1 cellular context compared by ENCODE assay signal in the genomic region with DNA sequence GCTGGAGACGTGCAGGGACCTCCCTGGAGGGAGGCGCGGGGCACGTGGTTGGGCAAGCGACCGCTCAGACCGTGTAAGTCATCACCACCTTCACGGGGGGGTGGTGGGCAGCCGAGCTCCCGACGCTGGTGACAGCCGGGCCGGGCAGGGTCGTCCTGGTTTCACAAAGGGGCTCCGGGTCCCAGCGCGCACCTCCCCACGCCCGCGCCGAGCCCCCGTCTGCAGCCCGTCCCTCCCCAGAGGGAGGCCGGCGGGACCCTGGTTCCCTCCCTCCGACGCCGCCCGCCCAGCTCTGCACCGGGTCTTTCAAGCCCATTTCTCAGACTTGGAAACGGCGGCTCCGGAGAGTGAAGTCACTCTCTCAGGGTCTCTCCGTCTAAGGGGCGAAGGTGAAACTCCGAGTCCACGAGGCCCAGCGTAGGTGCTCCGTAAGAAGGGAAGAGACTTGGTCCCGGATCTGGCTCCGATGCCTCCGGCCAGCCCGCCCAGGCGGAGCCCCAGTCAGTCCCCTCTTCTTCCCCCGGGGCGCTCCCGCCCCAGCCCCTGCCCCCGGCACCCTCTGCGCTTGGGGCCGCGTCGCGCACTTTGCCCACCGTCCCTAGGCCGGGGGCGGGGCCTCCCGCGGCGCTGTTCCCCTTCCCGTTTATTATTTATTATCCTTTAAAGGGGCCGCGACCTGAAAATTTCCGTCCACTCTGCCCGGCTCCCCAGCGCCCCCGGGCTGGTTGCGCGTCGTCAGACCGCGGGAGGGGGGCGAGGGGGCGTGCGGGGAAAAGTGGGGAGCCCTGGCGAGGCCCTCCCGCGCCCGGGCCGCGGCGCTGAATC.
TF ChIP-seq lines count a peak whose summit lies in the region.

No MANE protein-coding gene starts in this region.

TF ChIP-seq in HepG2, 621 proteins besides CTCF, POLR2A, EP300 and RAD21 (continued from another document and continues in another):
- TF ChIP-seq HMGXB3 (CRISPR knock-in tag; IDR thresholded peaks at IDR 0.05; ENCODE audit: borderline replicate concordance) = 0 out of 2 replicates have a peak, but pooled peaks have one; percentile 22
- TF ChIP-seq ZNF20 (CRISPR knock-in tag; IDR thresholded peaks at IDR 0.05) = no peak
- TF ChIP-seq ZNF660 (CRISPR knock-in tag; IDR thresholded peaks at IDR 0.05; ENCODE audit: borderline replicate concordance, low read depth) = no peak
- TF ChIP-seq ZNF124 (CRISPR knock-in tag; IDR thresholded peaks at IDR 0.05) = 0 out of 2 replicates have a peak, but pooled peaks have one; percentile 37
- TF ChIP-seq SIN3A (IDR thresholded peaks at IDR 0.05; ENCODE audit: borderline replicate concordance, low read depth, low read length) = peak; percentile 47; the same call in 1 of the 2 replicates
- no peak for TF ChIP-seq ZNF672 (CRISPR knock-in tag; IDR thresholded peaks at IDR 0.05)
- TF ChIP-seq, protein P1, sequence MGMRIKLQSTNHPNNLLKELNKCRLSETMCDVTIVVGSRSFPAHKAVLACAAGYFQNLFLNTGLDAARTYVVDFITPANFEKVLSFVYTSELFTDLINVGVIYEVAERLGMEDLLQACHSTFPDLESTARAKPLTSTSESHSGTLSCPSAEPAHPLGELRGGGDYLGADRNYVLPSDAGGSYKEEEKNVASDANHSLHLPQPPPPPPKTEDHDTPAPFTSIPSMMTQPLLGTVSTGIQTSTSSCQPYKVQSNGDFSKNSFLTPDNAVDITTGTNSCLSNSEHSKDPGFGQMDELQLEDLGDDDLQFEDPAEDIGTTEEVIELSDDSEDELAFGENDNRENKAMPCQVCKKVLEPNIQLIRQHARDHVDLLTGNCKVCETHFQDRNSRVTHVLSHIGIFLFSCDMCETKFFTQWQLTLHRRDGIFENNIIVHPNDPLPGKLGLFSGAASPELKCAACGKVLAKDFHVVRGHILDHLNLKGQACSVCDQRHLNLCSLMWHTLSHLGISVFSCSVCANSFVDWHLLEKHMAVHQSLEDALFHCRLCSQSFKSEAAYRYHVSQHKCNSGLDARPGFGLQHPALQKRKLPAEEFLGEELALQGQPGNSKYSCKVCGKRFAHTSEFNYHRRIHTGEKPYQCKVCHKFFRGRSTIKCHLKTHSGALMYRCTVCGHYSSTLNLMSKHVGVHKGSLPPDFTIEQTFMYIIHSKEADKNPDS (CRISPR knock-in tag; IDR thresholded peaks at IDR 0.05) = no peak
- TF ChIP-seq ARID5B (CRISPR knock-in tag; IDR thresholded peaks at IDR 0.05) = 0 out of 2 replicates have a peak, but pooled peaks have one; percentile 6
- TF ChIP-seq ZBTB42 (CRISPR knock-in tag; IDR thresholded peaks at IDR 0.05) = peak; percentile 83
- TF ChIP-seq ZNF232 (CRISPR knock-in tag; IDR thresholded peaks at IDR 0.05; ENCODE audit: borderline replicate concordance) = 0 out of 2 replicates have a peak, but pooled peaks have one; percentile 22
- TF ChIP-seq ZNF564 (CRISPR knock-in tag; IDR thresholded peaks at IDR 0.05) = 0 out of 2 replicates have a peak, but pooled peaks have one; percentile 40
- TF ChIP-seq, protein P2, sequence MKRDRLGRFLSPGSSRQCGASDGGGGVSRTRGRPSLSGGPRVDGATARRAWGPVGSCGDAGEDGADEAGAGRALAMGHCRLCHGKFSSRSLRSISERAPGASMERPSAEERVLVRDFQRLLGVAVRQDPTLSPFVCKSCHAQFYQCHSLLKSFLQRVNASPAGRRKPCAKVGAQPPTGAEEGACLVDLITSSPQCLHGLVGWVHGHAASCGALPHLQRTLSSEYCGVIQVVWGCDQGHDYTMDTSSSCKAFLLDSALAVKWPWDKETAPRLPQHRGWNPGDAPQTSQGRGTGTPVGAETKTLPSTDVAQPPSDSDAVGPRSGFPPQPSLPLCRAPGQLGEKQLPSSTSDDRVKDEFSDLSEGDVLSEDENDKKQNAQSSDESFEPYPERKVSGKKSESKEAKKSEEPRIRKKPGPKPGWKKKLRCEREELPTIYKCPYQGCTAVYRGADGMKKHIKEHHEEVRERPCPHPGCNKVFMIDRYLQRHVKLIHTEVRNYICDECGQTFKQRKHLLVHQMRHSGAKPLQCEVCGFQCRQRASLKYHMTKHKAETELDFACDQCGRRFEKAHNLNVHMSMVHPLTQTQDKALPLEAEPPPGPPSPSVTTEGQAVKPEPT (CRISPR knock-in tag; IDR thresholded peaks at IDR 0.05; ENCODE audit: low read depth) = no peak
- TF ChIP-seq ELF4 (CRISPR knock-in tag; IDR thresholded peaks at IDR 0.05; ENCODE audit: borderline replicate concordance) = no peak; the same call in 1 of the 2 replicates
- TF ChIP-seq ZNF703 (CRISPR knock-in tag; IDR thresholded peaks at IDR 0.05; ENCODE audit: borderline replicate concordance) = 0 out of 2 replicates have a peak, but pooled peaks have one; percentile 19
- 0 out of 2 replicates have a peak, but pooled peaks have one; percentile 31 for TF ChIP-seq SRY (CRISPR knock-in tag; IDR thresholded peaks at IDR 0.05)
- TF ChIP-seq, protein P3, sequence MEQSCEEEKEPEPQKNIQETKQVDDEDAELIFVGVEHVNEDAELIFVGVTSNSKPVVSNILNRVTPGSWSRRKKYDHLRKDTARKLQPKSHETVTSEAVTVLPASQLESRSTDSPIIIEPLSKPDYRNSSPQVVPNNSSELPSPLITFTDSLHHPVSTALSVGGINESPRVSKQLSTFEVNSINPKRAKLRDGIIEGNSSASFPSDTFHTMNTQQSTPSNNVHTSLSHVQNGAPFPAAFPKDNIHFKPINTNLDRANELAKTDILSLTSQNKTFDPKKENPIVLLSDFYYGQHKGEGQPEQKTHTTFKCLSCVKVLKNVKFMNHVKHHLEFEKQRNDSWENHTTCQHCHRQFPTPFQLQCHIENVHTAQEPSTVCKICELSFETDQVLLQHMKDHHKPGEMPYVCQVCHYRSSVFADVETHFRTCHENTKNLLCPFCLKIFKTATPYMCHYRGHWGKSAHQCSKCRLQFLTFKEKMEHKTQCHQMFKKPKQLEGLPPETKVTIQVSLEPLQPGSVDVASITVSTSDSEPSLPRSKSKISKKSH (CRISPR knock-in tag; IDR thresholded peaks at IDR 0.05; ENCODE audit: borderline replicate concordance) = no peak
- no peak for TF ChIP-seq ZNF34 (CRISPR knock-in tag; IDR thresholded peaks at IDR 0.05; ENCODE audit: borderline replicate concordance)
- TF ChIP-seq ZNF343 (CRISPR knock-in tag; IDR thresholded peaks at IDR 0.05) = peak; percentile 66; the same call in 1 of the 2 replicates
- TF ChIP-seq ZBTB1 (CRISPR knock-in tag; IDR thresholded peaks at IDR 0.05; ENCODE audit: borderline replicate concordance) = no peak
- no peak for TF ChIP-seq CBX2 (IDR thresholded peaks at IDR 0.05; ENCODE audit: low read depth, low read length)
- TF ChIP-seq CBX2 (CRISPR knock-in tag; IDR thresholded peaks at IDR 0.05; ENCODE audit: low read depth) = no peak
- TF ChIP-seq ZSCAN12 (CRISPR knock-in tag; IDR thresholded peaks at IDR 0.05) = no peak
- TF ChIP-seq GRHL1 (CRISPR knock-in tag; conservative IDR thresholded peaks at IDR 0.05) = no peak
- no peak for TF ChIP-seq ZNF281 (CRISPR knock-in tag; IDR thresholded peaks at IDR 0.05; ENCODE audit: borderline replicate concordance)
- TF ChIP-seq, protein P4, sequence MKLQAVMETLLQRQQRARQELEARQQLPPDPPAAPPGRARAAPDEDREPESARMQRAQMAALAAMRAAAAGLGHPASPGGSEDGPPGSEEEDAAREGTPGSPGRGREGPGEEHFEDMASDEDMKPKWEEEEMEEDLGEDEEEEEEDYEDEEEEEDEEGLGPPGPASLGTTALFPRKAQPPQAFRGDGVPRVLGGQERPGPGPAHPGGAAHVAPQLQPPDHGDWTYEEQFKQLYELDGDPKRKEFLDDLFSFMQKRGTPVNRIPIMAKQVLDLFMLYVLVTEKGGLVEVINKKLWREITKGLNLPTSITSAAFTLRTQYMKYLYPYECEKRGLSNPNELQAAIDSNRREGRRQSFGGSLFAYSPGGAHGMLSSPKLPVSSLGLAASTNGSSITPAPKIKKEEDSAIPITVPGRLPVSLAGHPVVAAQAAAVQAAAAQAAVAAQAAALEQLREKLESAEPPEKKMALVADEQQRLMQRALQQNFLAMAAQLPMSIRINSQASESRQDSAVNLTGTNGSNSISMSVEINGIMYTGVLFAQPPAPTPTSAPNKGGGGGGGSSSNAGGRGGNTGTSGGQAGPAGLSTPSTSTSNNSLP (IDR thresholded peaks at IDR 0.05; ENCODE audit: low read depth, low read length) = peak; percentile 44; the same call in 1 of the 2 replicates
- peak; percentile 61; the same call in 1 of the 2 replicates for TF ChIP-seq ZNF605 (CRISPR knock-in tag; IDR thresholded peaks at IDR 0.05)
- TF ChIP-seq KAT7 (CRISPR knock-in tag; IDR thresholded peaks at IDR 0.05; ENCODE audit: borderline replicate concordance) = peak; percentile 82; the same call in 1 of the 2 replicates
- TF ChIP-seq ATF7 (IDR thresholded peaks at IDR 0.05) = no peak
- peak; percentile 51; the same call in 1 of the 2 replicates for TF ChIP-seq ATF7 (CRISPR knock-in tag; IDR thresholded peaks at IDR 0.05)
- TF ChIP-seq ZNF569 (CRISPR knock-in tag; IDR thresholded peaks at IDR 0.05; ENCODE audit: borderline replicate concordance) = 0 out of 2 replicates have a peak, but pooled peaks have one; percentile 52
